In genomic region chr1:183138301-183138700, GRCh38 we compare ENCODE assay signal across 23 cellular contexts. TPM values are rescaled to one million over a fixed set of nuclear protein-coding genes. Genes with fewer than 3 reads are reported as not detected.
A peak's percentile ranks its signal among the peaks of the same experiment; 100 is the strongest.
DNase-seq lines count a peak whose midpoint lies in the region; ATAC-seq and TF ChIP-seq lines count a peak whose summit lies in the region.
"Had no signal": no experiment of that assay in that cellular context is flagged by ENCODE, and none has a peak within 500 bp of the region (broad histone marks: within the 10 kb centered on the region; RNA-seq: fewer than 3 reads in every experiment).

No MANE protein-coding gene starts in this region.

- WGBS in psoas muscle, 3 donors: 53 to 66% (median 59%) methylated on average over 4 of the region's 4 CpGs

- H3K4me1 ChIP-seq in right atrium auricular region: peaks cover 0 to 14% of the 10 kb centered on the region in 2 donors
- H3K4me1 ChIP-seq in psoas muscle: peaks cover 8% of the 10 kb centered on the region
- H3K4me1 ChIP-seq in GM23338 (ENCODE audit: insufficient read depth): 0 out of 2 replicates have a peak, but pooled peaks cover 3% of the 10 kb centered on the region
- H3K4me1 ChIP-seq: parathyroid adenoma had no signal

- no peaks in the 10 kb centered on the region for H3K27me3 Mint-ChIP-seq in GM23338 (ENCODE audit: insufficient read depth, low read depth, poor library complexity)
- H3K27me3 Mint-ChIP-seq: activated CD4-positive, alpha-beta memory T cell treated with anti-CD3 and anti-CD28 coated beads for 36 hours had no signal

- no peak overlapping the region for H2AFZ ChIP-seq in GM23338
- H2AFZ ChIP-seq: parathyroid adenoma had no signal

- no peaks in the 10 kb centered on the region for H3K9me3 Mint-ChIP-seq in GM23338
- H3K9me3 Mint-ChIP-seq: activated CD4-positive, alpha-beta memory T cell treated with anti-CD3 and anti-CD28 coated beads for 36 hours; activated naive CD4-positive, alpha-beta T cell treated with anti-CD3 and anti-CD28 coated beads for 36 hours; effector memory CD8-positive, alpha-beta T cell; naive thymus-derived CD4-positive, alpha-beta T cell had no signal

- no peaks in the 10 kb centered on the region for H3K4me1 Mint-ChIP-seq in GM23338
- H3K4me1 Mint-ChIP-seq: CD4-positive, CD25-positive, alpha-beta regulatory T cell; naive thymus-derived CD4-positive, alpha-beta T cell had no signal

- no peak overlapping the region for H3K4me2 ChIP-seq in GM23338
- H3K4me2 ChIP-seq: smooth muscle cell had no signal

- TF ChIP-seq CTCF in right atrium auricular region (IDR thresholded peaks at IDR 0.05): no peak
- TF ChIP-seq CTCF in psoas muscle (IDR thresholded peaks at IDR 0.05): no peak
- TF ChIP-seq CTCF in GM23338 (conservative IDR thresholded peaks at IDR 0.05; ENCODE audit: low read depth in 2 of 2): no peak

- H3K4me3 ChIP-seq in right atrium auricular region (no peak overlapping the region), psoas muscle (no peak overlapping the region), GM23338 (no peak overlapping the region)
- H3K4me3 ChIP-seq: ascending aorta, MG63, smooth muscle cell, testis had no signal

- H3K36me3 Mint-ChIP-seq in GM23338 (ENCODE audit: low read depth): peaks cover 61% of the 10 kb centered on the region; the same call in 2 of the 3 replicates
- H3K36me3 Mint-ChIP-seq: activated CD4-positive, alpha-beta memory T cell treated with anti-CD3 and anti-CD28 coated beads for 36 hours; CD4-positive, CD25-positive, alpha-beta regulatory T cell; naive thymus-derived CD4-positive, alpha-beta T cell had no signal

- no peaks in the 10 kb centered on the region for H4K20me1 ChIP-seq in GM23338 (replicated peaks; ENCODE audit: insufficient read depth)

- no peak overlapping the region for H3K4me3 Mint-ChIP-seq in GM23338
- H3K4me3 Mint-ChIP-seq: activated CD4-positive, alpha-beta memory T cell treated with anti-CD3 and anti-CD28 coated beads for 36 hours; activated naive CD4-positive, alpha-beta T cell treated with anti-CD3 and anti-CD28 coated beads for 36 hours; CD4-positive, CD25-positive, alpha-beta regulatory T cell; effector memory CD8-positive, alpha-beta T cell; naive thymus-derived CD4-positive, alpha-beta T cell had no signal

- no peaks in the 10 kb centered on the region for H3K79me2 ChIP-seq in GM23338 (replicated peaks; ENCODE audit: insufficient read depth)
- H3K79me2 ChIP-seq: parathyroid adenoma had no signal

- H3K27me3 ChIP-seq in right atrium auricular region (no peaks in the 10 kb centered on the region), psoas muscle (ENCODE audit: insufficient read depth in 3 of 3, low read length in 2 of 3) (no peaks in the 10 kb centered on the region), GM23338 (ENCODE audit: insufficient read depth) (no peaks in the 10 kb centered on the region)
- H3K27me3 ChIP-seq: ascending aorta, MG63, testis had no signal

- H3K27ac Mint-ChIP-seq in GM23338: no peak overlapping the region
- H3K27ac Mint-ChIP-seq: activated CD4-positive, alpha-beta memory T cell treated with anti-CD3 and anti-CD28 coated beads for 36 hours; activated naive CD4-positive, alpha-beta T cell treated with anti-CD3 and anti-CD28 coated beads for 36 hours; CD4-positive, CD25-positive, alpha-beta regulatory T cell; effector memory CD8-positive, alpha-beta T cell; naive thymus-derived CD4-positive, alpha-beta T cell had no signal

- H3K9me3 ChIP-seq in right atrium auricular region: no peaks in the 10 kb centered on the region
- no peaks in the 10 kb centered on the region for H3K9me3 ChIP-seq in psoas muscle
- H3K9me3 ChIP-seq: ascending aorta, MG63, testis had no signal

- ATAC-seq in Right ventricle myocardium inferior: no peak
- no peak for ATAC-seq in psoas muscle
- ATAC-seq in GM21367 (IDR thresholded peaks at IDR 0.05; ENCODE audit: unreplicated experiment): no peak
- ATAC-seq in GM23338: no peak
- ATAC-seq: effector memory CD8-positive, alpha-beta T cell; naive thymus-derived CD4-positive, alpha-beta T cell had no signal

- H3K36me3 ChIP-seq in right atrium auricular region: peaks cover 65% of the 10 kb centered on the region
- peaks cover 9 to 95% of the 10 kb centered on the region in 2 donors for H3K36me3 ChIP-seq in psoas muscle (ENCODE audit: insufficient read depth in 1 of 2, low read depth in 1 of 2)
- peaks cover 15% of the 10 kb centered on the region for H3K36me3 ChIP-seq in GM23338 (ENCODE audit: insufficient read depth)

- no peaks in the 10 kb centered on the region for H3K9me2 ChIP-seq in GM23338 (ENCODE audit: insufficient read depth)

- intact Hi-C loops in Right ventricle myocardium inferior (cut with DNase I) (loop anchor here (5.0 to 10.0 kb wide), 2 partner anchors 176 to 264 kb away; no protein-coding TSS in a partner anchor), psoas muscle (cut with DNase I) (loop anchor here in 1 of 2 donors (5.0 kb wide), 1 partner anchor 256 kb away; no protein-coding TSS in a partner anchor)

- DNase-seq in right atrium auricular region (ENCODE audit: low spot score) (no peak), Right ventricle myocardium inferior (ENCODE audit: missing footprints) (no peak), epithelial cell of prostate (ENCODE audit: low read depth, low spot score) (no peak), psoas muscle (no peak), middle frontal gyrus (ENCODE audit: extremely low spot score, low spot score) (no peak), GM23338 (ENCODE audit: low spot score) (no peak)
- DNase-seq in activated CD4-positive, alpha-beta T cell treated with anti-CD3 and anti-CD28 coated beads for 4 hours: no peak
- DNase-seq: activated CD4-positive, alpha-beta memory T cell treated with anti-CD3 and anti-CD28 coated beads for 36 hours; activated naive CD4-positive, alpha-beta T cell treated with anti-CD3 and anti-CD28 coated beads for 36 hours; CD4-positive, CD25-positive, alpha-beta regulatory T cell; effector memory CD8-positive, alpha-beta T cell; foreskin melanocyte; MG63; naive thymus-derived CD4-positive, alpha-beta T cell; NCI-H146; NCI-H226; SIG-M5; stimulated activated CD8-positive, alpha-beta memory T cell treated with anti-CD3 and anti-CD28 coated beads, Interleukin-4, amount 100 ng/mL, for 48 hours; testis had no signal

- H3K27ac ChIP-seq in right atrium auricular region: peak overlapping the region; percentile 19 to 41
- peak overlapping the region; percentile 73 for H3K27ac ChIP-seq in epithelial cell of prostate
- H3K27ac ChIP-seq in psoas muscle: peak overlapping the region; percentile 34
- H3K27ac ChIP-seq in GM23338 (ENCODE audit: low read depth): no peak overlapping the region
- H3K27ac ChIP-seq: parathyroid adenoma, testis had no signal

- H3F3A ChIP-seq in GM23338 (replicated peaks; ENCODE audit: low read depth): no peaks in the 10 kb centered on the region

TF ChIP-seq in GM23338, 12 proteins besides CTCF, POLR2A, EP300 and RAD21 (continues in another document):
- TF ChIP-seq POLR2AphosphoS5 (IDR thresholded peaks at IDR 0.05; ENCODE audit: low read depth) (no peak), EZH2 (IDR thresholded peaks at IDR 0.05; ENCODE audit: low read depth, unreplicated experiment) (no peak)

RNA-seq across cellular contexts. Expression of gene LAMC2, which starts 47.8 kb away (rescaled TPM):
- 1 to 10 TPM; 2.6 to 4.9 TPM for total RNA-seq in right atrium auricular region
- total RNA-seq in Right ventricle myocardium inferior: 3.8 TPM
- 1 to 10 TPM in 1 of 4 donors, under 1 TPM in 3; 0.25 to 1.2 (median 0.76) TPM for total RNA-seq in psoas muscle
- 1 to 10 TPM in 2 of 3 donors, under 1 TPM in 1; 0.99 to 1.3 (median 1.3) TPM for polyA plus RNA-seq in psoas muscle
- 19.0 and 19.5 TPM in 2 replicates for total RNA-seq in GM23338 (2014; rRNA removed; shearing (Covaris generic))
- 3.4 and 4.3 TPM in 2 replicates for polyA plus RNA-seq in GM23338 (2016; fragmentation: Nextera tagmentation; extraction: Ambion mirVana)
- total RNA-seq: activated CD4-positive, alpha-beta memory T cell treated with anti-CD3 and anti-CD28 coated beads for 36 hours; CD4-positive, CD25-positive, alpha-beta regulatory T cell had no signal
- polyA plus RNA-seq: CD4-positive, CD25-positive, alpha-beta regulatory T cell; naive thymus-derived CD4-positive, alpha-beta T cell had no signal
